Comparison of ENCODE assay signal across 18 cellular contexts in the genomic region with DNA sequence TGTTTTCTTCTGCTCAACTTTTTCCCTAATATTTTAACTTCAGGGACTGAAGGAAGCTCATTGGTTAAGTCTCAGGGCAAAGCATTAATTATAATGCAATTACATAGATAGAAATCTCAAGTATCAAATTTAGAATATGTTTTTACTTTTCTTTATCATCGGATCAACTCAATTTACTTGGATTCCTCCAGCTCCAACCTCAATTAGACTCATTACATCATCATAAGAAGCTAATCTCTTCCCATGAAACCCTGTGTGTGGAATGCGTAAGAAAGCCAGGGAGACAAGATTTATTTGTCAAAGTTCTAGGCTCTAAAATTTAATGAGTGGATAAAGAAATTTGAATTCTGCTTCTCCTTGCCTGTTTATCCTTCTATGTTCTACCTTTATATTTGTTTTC.
A peak's percentile ranks its signal among the peaks of the same experiment; 100 is the strongest.
DNase-seq lines count a peak whose midpoint lies in the region; ATAC-seq and TF ChIP-seq lines count a peak whose summit lies in the region.
"Had no signal": no experiment of that assay in that cellular context is flagged by ENCODE, and none has a peak within 500 bp of the region (broad histone marks: within the 10 kb centered on the region; RNA-seq: fewer than 3 reads in every experiment).

No MANE protein-coding gene starts in this region.

- H3K9me3 Mint-ChIP-seq in activated T-cell treated with anti-CD3 and anti-CD28 coated beads, Interleukin-2, amount 50 U/mL, for 72 hours, result peaks cover 2 to 4% of the 10 kb centered on the region in 2 donors
- H3K9me3 Mint-ChIP-seq: H9 had no signal

- H3K27ac Mint-ChIP-seq in activated T-cell treated with anti-CD3 and anti-CD28 coated beads, Interleukin-2, amount 50 U/mL, for 72 hours, result no peak overlapping the region
- H3K27ac Mint-ChIP-seq: CD14-positive monocyte; CD4-positive, alpha-beta memory T cell; H9 had no signal

- DNase-seq in DMS 273 (lab: John Stamatoyannopoulos, UW; ENCODE audit: unreplicated experiment) (peak; percentile 6), DMS 273 treated with DMSO at 0.1 percent for 48 hours (lab: John Stamatoyannopoulos, UW) (no peak), osteoblast (ENCODE audit: insufficient read length, low spot score, missing footprints) (peak; percentile 14)
- no peak for DNase-seq in activated T-cell treated with anti-CD3 and anti-CD28 coated beads, Interleukin-2, amount 50 U/mL, for 72 hours
- DNase-seq: CD4-positive, alpha-beta memory T cell; DMS53; DND-41; EL; H9; IMR-90 had no signal

- H3K36me3 ChIP-seq in osteoblast (ENCODE audit: insufficient read depth, low read length), result no peaks in the 10 kb centered on the region
- H3K36me3 ChIP-seq: BLaER1 had no signal

- no peaks in the 10 kb centered on the region for H3K4me1 Mint-ChIP-seq in activated T-cell treated with anti-CD3 and anti-CD28 coated beads, Interleukin-2, amount 50 U/mL, for 72 hours (ENCODE audit: low read depth)
- H3K4me1 Mint-ChIP-seq: CD14-positive monocyte; CD4-positive, alpha-beta memory T cell; H9 had no signal

- H3K9me3 ChIP-seq in osteoblast (ENCODE audit: low read depth, low read length), result peaks cover 4% of the 10 kb centered on the region
- H3K9me3 ChIP-seq: A549, BLaER1 had no signal

- H2AFZ ChIP-seq in osteoblast (ENCODE audit: low read length), result no peak overlapping the region

- no peaks in the 10 kb centered on the region for H3K27me3 ChIP-seq in osteoblast (ENCODE audit: insufficient read depth, low read length)
- H3K27me3 ChIP-seq: BLaER1 had no signal

- H3K79me2 ChIP-seq in osteoblast (ENCODE audit: insufficient read depth, low read length), result no peaks in the 10 kb centered on the region

- H3K4me1 ChIP-seq in osteoblast (ENCODE audit: insufficient read depth, low read length), result no peaks in the 10 kb centered on the region
- H3K4me1 ChIP-seq: A549, BLaER1 had no signal

- no peak overlapping the region for H3K4me3 ChIP-seq in osteoblast (ENCODE audit: insufficient read depth, low read length)
- H3K4me3 ChIP-seq: A549, BLaER1, GM12878 had no signal

- H3K27me3 Mint-ChIP-seq in activated T-cell treated with anti-CD3 and anti-CD28 coated beads, Interleukin-2, amount 50 U/mL, for 72 hours (ENCODE audit: low read depth), result no peaks in the 10 kb centered on the region
- H3K27me3 Mint-ChIP-seq: CD4-positive, alpha-beta memory T cell had no signal

- H3K4me3 Mint-ChIP-seq in activated T-cell treated with anti-CD3 and anti-CD28 coated beads, Interleukin-2, amount 50 U/mL, for 72 hours, result no peak overlapping the region
- H3K4me3 Mint-ChIP-seq: CD14-positive monocyte; CD4-positive, alpha-beta memory T cell; H9 had no signal

- no peak for TF ChIP-seq CTCF in osteoblast (IDR thresholded peaks at IDR 0.05; ENCODE audit: extremely low read depth, low read depth, low read length)

- H3K36me3 Mint-ChIP-seq in activated T-cell treated with anti-CD3 and anti-CD28 coated beads, Interleukin-2, amount 50 U/mL, for 72 hours (ENCODE audit: insufficient read depth in 2 of 2), result no peaks in the 10 kb centered on the region
- H3K36me3 Mint-ChIP-seq: CD14-positive monocyte; CD4-positive, alpha-beta memory T cell had no signal

- peak; percentile 68 for ATAC-seq in SK-N-SH treated with all-trans-retinoic acid at 6 μM for 48 hours
- no peak for ATAC-seq in HG02852 (IDR thresholded peaks at IDR 0.05; ENCODE audit: unreplicated experiment)
- ATAC-seq in activated T-cell treated with anti-CD3 and anti-CD28 coated beads, Interleukin-2, amount 50 U/mL, for 72 hours (replicated peaks in 1 of 2), result no peak
- no peak for ATAC-seq in HG03460 (IDR thresholded peaks at IDR 0.05; ENCODE audit: unreplicated experiment)
- ATAC-seq: A549, GM12878 had no signal

- no peak overlapping the region for H3K27ac ChIP-seq in osteoblast (ENCODE audit: low read depth, low read length)
- H3K27ac ChIP-seq: 22Rv1, A549, BLaER1 had no signal

- no peak overlapping the region for H3K4me2 ChIP-seq in osteoblast (ENCODE audit: insufficient read depth, low read length)
- H3K4me2 ChIP-seq: A549, BLaER1 had no signal

- no peaks in the 10 kb centered on the region for H4K20me1 ChIP-seq in osteoblast (ENCODE audit: insufficient read depth, low read length)
- H4K20me1 ChIP-seq: BLaER1 had no signal

TF ChIP-seq in SK-N-SH treated with all-trans-retinoic acid at 6 μM for 48 hours, 23 proteins besides CTCF, POLR2A, EP300 and RAD21 (continues in another document):
- TF ChIP-seq ZNF565 (CRISPR knock-in tag; conservative IDR thresholded peaks at IDR 0.05; ENCODE audit: low read depth) (no peak), ISL1 (CRISPR knock-in tag; IDR thresholded peaks at IDR 0.05) (peak; percentile 96), TCF4 (CRISPR knock-in tag; IDR thresholded peaks at IDR 0.05; ENCODE audit: borderline replicate concordance) (peak; percentile 24; the same call in 1 of the 2 replicates), ZFP30 (CRISPR knock-in tag; IDR thresholded peaks at IDR 0.05) (no peak), BACH2 (CRISPR knock-in tag; IDR thresholded peaks at IDR 0.05; ENCODE audit: borderline replicate concordance) (no peak), ESRRG (CRISPR knock-in tag; IDR thresholded peaks at IDR 0.05) (peak; percentile 62; the same call in 1 of the 2 replicates), CSDC2 (CRISPR knock-in tag; IDR thresholded peaks at IDR 0.05) (0 out of 2 replicates have a peak, but pooled peaks have one; percentile 41), ZFP3 (CRISPR knock-in tag; IDR thresholded peaks at IDR 0.05) (peak; percentile 50; the same call in 1 of the 2 replicates), PPARA (CRISPR knock-in tag; IDR thresholded peaks at IDR 0.05; ENCODE audit: borderline replicate concordance) (no peak), TOX (CRISPR knock-in tag; IDR thresholded peaks at IDR 0.05; ENCODE audit: borderline replicate concordance) (peak; percentile 64; the same call in 1 of the 2 replicates), ZC3H10 (CRISPR knock-in tag; IDR thresholded peaks at IDR 0.05) (peak; percentile 91), RARB (CRISPR knock-in tag; IDR thresholded peaks at IDR 0.05) (no peak), SNAI2 (CRISPR knock-in tag; IDR thresholded peaks at IDR 0.05) (peak; percentile 75; the same call in 1 of the 2 replicates)
- TF ChIP-seq, protein P1, sequence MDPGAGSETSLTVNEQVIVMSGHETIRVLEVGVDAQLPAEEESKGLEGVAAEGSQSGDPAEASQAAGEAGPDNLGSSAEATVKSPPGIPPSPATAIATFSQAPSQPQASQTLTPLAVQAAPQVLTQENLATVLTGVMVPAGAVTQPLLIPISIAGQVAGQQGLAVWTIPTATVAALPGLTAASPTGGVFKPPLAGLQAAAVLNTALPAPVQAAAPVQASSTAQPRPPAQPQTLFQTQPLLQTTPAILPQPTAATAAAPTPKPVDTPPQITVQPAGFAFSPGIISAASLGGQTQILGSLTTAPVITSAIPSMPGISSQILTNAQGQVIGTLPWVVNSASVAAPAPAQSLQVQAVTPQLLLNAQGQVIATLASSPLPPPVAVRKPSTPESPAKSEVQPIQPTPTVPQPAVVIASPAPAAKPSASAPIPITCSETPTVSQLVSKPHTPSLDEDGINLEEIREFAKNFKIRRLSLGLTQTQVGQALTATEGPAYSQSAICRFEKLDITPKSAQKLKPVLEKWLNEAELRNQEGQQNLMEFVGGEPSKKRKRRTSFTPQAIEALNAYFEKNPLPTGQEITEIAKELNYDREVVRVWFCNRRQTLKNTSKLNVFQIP (CRISPR knock-in tag; IDR thresholded peaks at IDR 0.05; ENCODE audit: borderline replicate concordance, low read depth), result no peak
- TF ChIP-seq, protein P2, sequence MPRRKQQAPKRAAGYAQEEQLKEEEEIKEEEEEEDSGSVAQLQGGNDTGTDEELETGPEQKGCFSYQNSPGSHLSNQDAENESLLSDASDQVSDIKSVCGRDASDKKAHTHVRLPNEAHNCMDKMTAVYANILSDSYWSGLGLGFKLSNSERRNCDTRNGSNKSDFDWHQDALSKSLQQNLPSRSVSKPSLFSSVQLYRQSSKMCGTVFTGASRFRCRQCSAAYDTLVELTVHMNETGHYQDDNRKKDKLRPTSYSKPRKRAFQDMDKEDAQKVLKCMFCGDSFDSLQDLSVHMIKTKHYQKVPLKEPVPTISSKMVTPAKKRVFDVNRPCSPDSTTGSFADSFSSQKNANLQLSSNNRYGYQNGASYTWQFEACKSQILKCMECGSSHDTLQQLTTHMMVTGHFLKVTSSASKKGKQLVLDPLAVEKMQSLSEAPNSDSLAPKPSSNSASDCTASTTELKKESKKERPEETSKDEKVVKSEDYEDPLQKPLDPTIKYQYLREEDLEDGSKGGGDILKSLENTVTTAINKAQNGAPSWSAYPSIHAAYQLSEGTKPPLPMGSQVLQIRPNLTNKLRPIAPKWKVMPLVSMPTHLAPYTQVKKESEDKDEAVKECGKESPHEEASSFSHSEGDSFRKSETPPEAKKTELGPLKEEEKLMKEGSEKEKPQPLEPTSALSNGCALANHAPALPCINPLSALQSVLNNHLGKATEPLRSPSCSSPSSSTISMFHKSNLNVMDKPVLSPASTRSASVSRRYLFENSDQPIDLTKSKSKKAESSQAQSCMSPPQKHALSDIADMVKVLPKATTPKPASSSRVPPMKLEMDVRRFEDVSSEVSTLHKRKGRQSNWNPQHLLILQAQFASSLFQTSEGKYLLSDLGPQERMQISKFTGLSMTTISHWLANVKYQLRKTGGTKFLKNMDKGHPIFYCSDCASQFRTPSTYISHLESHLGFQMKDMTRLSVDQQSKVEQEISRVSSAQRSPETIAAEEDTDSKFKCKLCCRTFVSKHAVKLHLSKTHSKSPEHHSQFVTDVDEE (CRISPR knock-in tag; IDR thresholded peaks at IDR 0.05), result peak; percentile 65; the same call in 1 of the 2 replicates
- TF ChIP-seq, protein P3, sequence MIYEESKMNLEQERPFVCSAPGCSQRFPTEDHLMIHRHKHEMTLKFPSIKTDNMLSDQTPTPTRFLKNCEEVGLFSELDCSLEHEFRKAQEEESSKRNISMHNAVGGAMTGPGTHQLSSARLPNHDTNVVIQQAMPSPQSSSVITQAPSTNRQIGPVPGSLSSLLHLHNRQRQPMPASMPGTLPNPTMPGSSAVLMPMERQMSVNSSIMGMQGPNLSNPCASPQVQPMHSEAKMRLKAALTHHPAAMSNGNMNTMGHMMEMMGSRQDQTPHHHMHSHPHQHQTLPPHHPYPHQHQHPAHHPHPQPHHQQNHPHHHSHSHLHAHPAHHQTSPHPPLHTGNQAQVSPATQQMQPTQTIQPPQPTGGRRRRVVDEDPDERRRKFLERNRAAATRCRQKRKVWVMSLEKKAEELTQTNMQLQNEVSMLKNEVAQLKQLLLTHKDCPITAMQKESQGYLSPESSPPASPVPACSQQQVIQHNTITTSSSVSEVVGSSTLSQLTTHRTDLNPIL (CRISPR knock-in tag; IDR thresholded peaks at IDR 0.05; ENCODE audit: low read depth), result peak; percentile 97

Comparison
In these comparisons a context has a peak if more than half of its experiments do, and no peak if none do; other contexts are left out.
1. DNase-seq: peak in DMS 273 (single experiment) and osteoblast (single experiment); none in DMS 273 treated with DMSO at 0.1 percent for 48 hours (single experiment) and activated T-cell treated with anti-CD3 and anti-CD28 coated beads, Interleukin-2, amount 50 U/mL, for 72 hours (0 of 2).